Comparison of ENCODE assay signal across 13 cellular contexts in the genomic region with DNA sequence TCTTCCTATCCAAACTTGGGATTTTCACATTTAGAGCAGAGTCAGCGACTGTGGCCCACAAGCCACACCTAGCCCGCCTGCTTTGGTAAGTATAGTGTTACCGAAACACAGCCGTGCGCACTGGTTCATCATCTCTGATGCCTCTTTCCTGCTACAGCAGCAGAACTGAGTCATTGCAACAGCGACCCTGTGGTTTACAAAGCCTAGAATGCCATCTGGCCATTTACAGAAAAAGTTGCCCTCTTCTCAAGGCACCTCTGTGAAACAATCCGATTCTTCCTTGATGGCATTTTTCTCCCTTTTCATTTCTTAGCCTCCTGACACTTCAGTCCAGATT. TPM values are rescaled to one million over a fixed set of nuclear protein-coding genes. Genes with fewer than 3 reads are reported as not detected.
DNase-seq lines count a peak whose midpoint lies in the region; ATAC-seq and TF ChIP-seq lines count a peak whose summit lies in the region.
"Had no signal": no experiment of that assay in that cellular context is flagged by ENCODE, and none has a peak within 500 bp of the region (broad histone marks: within the 10 kb centered on the region; RNA-seq: fewer than 3 reads in every experiment).

No MANE protein-coding gene starts in this region.

- H3K14ac ChIP-seq in trophoblast cell (ENCODE audit: low read length) = no peak overlapping the region

- H3K27me3 Mint-ChIP-seq in activated naive CD4-positive, alpha-beta T cell treated with anti-CD3 and anti-CD28 coated beads for 36 hours (ENCODE audit: low read depth) = no peaks in the 10 kb centered on the region
- H3K27me3 Mint-ChIP-seq in activated naive CD4-positive, alpha-beta T cell treated with anti-CD3 and anti-CD28 coated beads, Interleukin-2, amount 10 ng/mL, durations not matched to agents 7 days and 5 days = no peaks in the 10 kb centered on the region
- H3K27me3 Mint-ChIP-seq in stimulated activated naive CD8-positive, alpha-beta T cell treated with anti-CD3 and anti-CD28 coated beads, Interleukin-15, Interleukin-2, amounts not matched to agents 100 ng/mL and 50 ng/mL, for 24 hours = no peaks in the 10 kb centered on the region

- CTCF ChIA-PET in activated naive CD4-positive, alpha-beta T cell treated with anti-CD3 and anti-CD28 coated beads for 36 hours (lab: Charles Lee) = no interaction called here
- CTCF ChIA-PET in activated naive CD4-positive, alpha-beta T cell treated with anti-CD3 and anti-CD28 coated beads, Interleukin-2, amount 10 ng/mL, durations not matched to agents 7 days and 5 days (lab: Charles Lee) = no interaction called here

- no peak overlapping the region for H2BK12ac ChIP-seq in trophoblast cell (ENCODE audit: low read length)

- H4K8ac ChIP-seq in trophoblast cell (ENCODE audit: low read depth, low read length) = no peak overlapping the region

- intact Hi-C loops in activated naive CD4-positive, alpha-beta T cell treated with anti-CD3 and anti-CD28 coated beads for 36 hours (cut with micrococcal nuclease) = no loop called here
- intact Hi-C loops in mucosa of descending colon (cut with DNase I, micrococcal nuclease) = no loop called here

- no peak overlapping the region for H3K18ac ChIP-seq in trophoblast cell (ENCODE audit: low read length)

- H3K36me3 ChIP-seq in brain microvascular endothelial cell (replicated peaks) (peaks cover 6% of the 10 kb centered on the region), trophoblast cell (ENCODE audit: control insufficient read depth in 1 of 2, insufficient read depth in 2 of 2, low read length in 2 of 2) (peaks cover 21 to 28% of the 10 kb centered on the region in 2 experiments), mucosa of descending colon (ENCODE audit: low read depth) (no peaks in the 10 kb centered on the region)

- H2BK5ac ChIP-seq in trophoblast cell (ENCODE audit: low read depth, low read length, poor library complexity) = no peak overlapping the region

- no peak overlapping the region for H2BK120ac ChIP-seq in trophoblast cell (ENCODE audit: insufficient read depth, low read length, poor library complexity)

- no peak for ATAC-seq in HG02884 (IDR thresholded peaks at IDR 0.05; ENCODE audit: unreplicated experiment)
- no peak for ATAC-seq in mucosa of descending colon
- ATAC-seq: Panc1 had no signal

- H3K9ac ChIP-seq in trophoblast cell (ENCODE audit: low read length) = no peak overlapping the region

- H3K4me3 Mint-ChIP-seq in activated naive CD4-positive, alpha-beta T cell treated with anti-CD3 and anti-CD28 coated beads for 36 hours = no peak overlapping the region
- H3K4me3 Mint-ChIP-seq in activated naive CD4-positive, alpha-beta T cell treated with anti-CD3 and anti-CD28 coated beads, Interleukin-2, amount 10 ng/mL, durations not matched to agents 7 days and 5 days = no peak overlapping the region
- no peak overlapping the region for H3K4me3 Mint-ChIP-seq in stimulated activated naive CD8-positive, alpha-beta T cell treated with anti-CD3 and anti-CD28 coated beads, Interleukin-15, Interleukin-2, amounts not matched to agents 100 ng/mL and 50 ng/mL, for 24 hours

- H3K27me3 ChIP-seq in brain microvascular endothelial cell (replicated peaks) = no peaks in the 10 kb centered on the region
- no peaks in the 10 kb centered on the region for H3K27me3 ChIP-seq in trophoblast cell (ENCODE audit: insufficient read depth, low read length)
- H3K27me3 ChIP-seq: hepatocyte had no signal

- WGBS in trophoblast cell (ENCODE audit: extremely low coverage, insufficient coverage, insufficient read length) = no CpG with 5 or more reads among the region's 7 CpGs

- H3K4me1 ChIP-seq in trophoblast cell (ENCODE audit: control insufficient read depth in 1 of 2, insufficient read depth in 2 of 2, low read length in 2 of 2) (no peaks in the 10 kb centered on the region), mucosa of descending colon (ENCODE audit: low read depth) (no peaks in the 10 kb centered on the region)

- no peak overlapping the region for H3K23ac ChIP-seq in trophoblast cell (ENCODE audit: low read length)

- H3K4ac ChIP-seq in trophoblast cell (ENCODE audit: low read depth, low read length) = no peak overlapping the region

- H3K4me3 ChIP-seq in brain microvascular endothelial cell (ENCODE audit: low read depth, low read length) (no peak overlapping the region), trophoblast cell (ENCODE audit: low read depth, low read length) (no peak overlapping the region), mucosa of descending colon (no peak overlapping the region)
- H3K4me3 ChIP-seq: hepatocyte had no signal

- H3K79me2 ChIP-seq in trophoblast cell (ENCODE audit: control insufficient read depth, insufficient read depth, low read length, poor library complexity) = no peaks in the 10 kb centered on the region
- H3K79me2 ChIP-seq: hepatocyte had no signal

- H4K91ac ChIP-seq in trophoblast cell (ENCODE audit: low read depth, low read length) = no peak overlapping the region

- H3K9me3 Mint-ChIP-seq in activated naive CD4-positive, alpha-beta T cell treated with anti-CD3 and anti-CD28 coated beads for 36 hours = no peaks in the 10 kb centered on the region
- no peaks in the 10 kb centered on the region for H3K9me3 Mint-ChIP-seq in activated naive CD4-positive, alpha-beta T cell treated with anti-CD3 and anti-CD28 coated beads, Interleukin-2, amount 10 ng/mL, durations not matched to agents 7 days and 5 days
- H3K9me3 Mint-ChIP-seq in stimulated activated naive CD8-positive, alpha-beta T cell treated with anti-CD3 and anti-CD28 coated beads, Interleukin-15, Interleukin-2, amounts not matched to agents 100 ng/mL and 50 ng/mL, for 24 hours = no peaks in the 10 kb centered on the region

- DNase-seq in activated naive CD4-positive, alpha-beta T cell treated with anti-CD3 and anti-CD28 coated beads for 36 hours = peak; percentile 14
- DNase-seq in activated naive CD4-positive, alpha-beta T cell treated with anti-CD3 and anti-CD28 coated beads, Interleukin-2, amount 10 ng/mL, durations not matched to agents 7 days and 5 days = no peak
- DNase-seq in NCI-H2171 (lab: John Stamatoyannopoulos, UW) (peak; percentile 83), brain microvascular endothelial cell (peak; percentile 25), trophoblast cell (no peak), mucosa of descending colon (no peak)
- DNase-seq: C1 segment of cervical spinal cord, cortex of kidney, NCI-H1048 had no signal

- TF ChIP-seq CTCF in brain microvascular endothelial cell (IDR thresholded peaks at IDR 0.05; ENCODE audit: low read depth, low read length, missing control alignments) (no peak), mucosa of descending colon (IDR thresholded peaks at IDR 0.05) (no peak)

- no peaks in the 10 kb centered on the region for H3K4me1 Mint-ChIP-seq in activated naive CD4-positive, alpha-beta T cell treated with anti-CD3 and anti-CD28 coated beads for 36 hours (ENCODE audit: low read depth)
- no peaks in the 10 kb centered on the region for H3K4me1 Mint-ChIP-seq in activated naive CD4-positive, alpha-beta T cell treated with anti-CD3 and anti-CD28 coated beads, Interleukin-2, amount 10 ng/mL, durations not matched to agents 7 days and 5 days
- peaks cover 11% of the 10 kb centered on the region for H3K4me1 Mint-ChIP-seq in stimulated activated naive CD8-positive, alpha-beta T cell treated with anti-CD3 and anti-CD28 coated beads, Interleukin-15, Interleukin-2, amounts not matched to agents 100 ng/mL and 50 ng/mL, for 24 hours (ENCODE audit: low read depth)

- no peak overlapping the region for H2AK5ac ChIP-seq in trophoblast cell (ENCODE audit: low read length)

- in situ Hi-C loops in brain microvascular endothelial cell (cut with HindIII; ENCODE audit: low pct_ligation_motif_present, low sequenced_read_pairs) = no loop called here

- H4K12ac ChIP-seq in trophoblast cell (ENCODE audit: low read depth, low read length) = no peak overlapping the region

- no peak overlapping the region for H2AFZ ChIP-seq in trophoblast cell (ENCODE audit: insufficient read depth, low read length, poor library complexity)
- H2AFZ ChIP-seq: hepatocyte had no signal

- H3K27ac Mint-ChIP-seq in activated naive CD4-positive, alpha-beta T cell treated with anti-CD3 and anti-CD28 coated beads for 36 hours = no peak overlapping the region
- H3K27ac Mint-ChIP-seq in activated naive CD4-positive, alpha-beta T cell treated with anti-CD3 and anti-CD28 coated beads, Interleukin-2, amount 10 ng/mL, durations not matched to agents 7 days and 5 days = no peak overlapping the region
- peak overlapping the region; percentile 36 for H3K27ac Mint-ChIP-seq in stimulated activated naive CD8-positive, alpha-beta T cell treated with anti-CD3 and anti-CD28 coated beads, Interleukin-15, Interleukin-2, amounts not matched to agents 100 ng/mL and 50 ng/mL, for 24 hours

- no peaks in the 10 kb centered on the region for H3K79me1 ChIP-seq in trophoblast cell (ENCODE audit: low read length)

- H3K36me3 Mint-ChIP-seq in activated naive CD4-positive, alpha-beta T cell treated with anti-CD3 and anti-CD28 coated beads for 36 hours (ENCODE audit: low read depth) = peaks cover 34% of the 10 kb centered on the region
- peaks cover 36% of the 10 kb centered on the region for H3K36me3 Mint-ChIP-seq in activated naive CD4-positive, alpha-beta T cell treated with anti-CD3 and anti-CD28 coated beads, Interleukin-2, amount 10 ng/mL, durations not matched to agents 7 days and 5 days
- H3K36me3 Mint-ChIP-seq in stimulated activated naive CD8-positive, alpha-beta T cell treated with anti-CD3 and anti-CD28 coated beads, Interleukin-15, Interleukin-2, amounts not matched to agents 100 ng/mL and 50 ng/mL, for 24 hours (ENCODE audit: low read depth) = peaks cover 44% of the 10 kb centered on the region

- no peak overlapping the region for H3K27ac ChIP-seq in brain microvascular endothelial cell
- no peak overlapping the region for H3K27ac ChIP-seq in trophoblast cell (ENCODE audit: low read depth, low read length)
- H3K27ac ChIP-seq: hepatocyte had no signal

- H3K4me2 ChIP-seq in trophoblast cell (ENCODE audit: low read length) = no peak overlapping the region
- H3K4me2 ChIP-seq: hepatocyte had no signal

- H3K9me3 ChIP-seq in trophoblast cell (ENCODE audit: insufficient read depth, low read depth, low read length) (peaks cover 3% of the 10 kb centered on the region), mucosa of descending colon (no peaks in the 10 kb centered on the region)

RNA-seq across cellular contexts. Expression of a gene that starts 10.7 kb away (rescaled TPM):
- total RNA-seq in activated naive CD4-positive, alpha-beta T cell treated with anti-CD3 and anti-CD28 coated beads for 36 hours = 10 to 100 TPM; 65.4 to 70.2 TPM
- polyA plus RNA-seq in trophoblast cell (2013) = 6.5 and 6.6 TPM in 2 replicates
- total RNA-seq in mucosa of descending colon = 10 to 100 TPM; 36.9 to 58.4 (median 49.3) TPM

RNA-seq across cellular contexts. Expression of a gene that starts 40.2 kb away (rescaled TPM):
- 10 to 100 TPM; 64.5 to 65.7 TPM for total RNA-seq in activated naive CD4-positive, alpha-beta T cell treated with anti-CD3 and anti-CD28 coated beads for 36 hours
- polyA plus RNA-seq in trophoblast cell (2013) = 39.8 and 40.8 TPM in 2 replicates
- 10 to 100 TPM; 20.0 to 26.2 (median 20.9) TPM for total RNA-seq in mucosa of descending colon

RNA-seq across cellular contexts. Expression of a gene that starts 40.3 kb away (rescaled TPM):
- 10 to 100 TPM; 97.2 to 97.4 TPM for total RNA-seq in activated naive CD4-positive, alpha-beta T cell treated with anti-CD3 and anti-CD28 coated beads for 36 hours
- polyA plus RNA-seq in trophoblast cell (2013) = 114 and 121 TPM in 2 replicates
- 10 to 100 TPM; 34.7 to 78.3 (median 41.0) TPM for total RNA-seq in mucosa of descending colon

Comparison
In these comparisons a context has a peak if more than half of its experiments do, and no peak if none do; other contexts are left out.
1. DNase-seq: peak in activated naive CD4-positive, alpha-beta T cell treated with anti-CD3 and anti-CD28 coated beads for 36 hours (single experiment), NCI-H2171 (single experiment) and brain microvascular endothelial cell (single experiment); none in activated naive CD4-positive, alpha-beta T cell treated with anti-CD3 and anti-CD28 coated beads, Interleukin-2, amount 10 ng/mL, durations not matched to agents 7 days and 5 days (single experiment), trophoblast cell (0 of 2) and mucosa of descending colon (0 of 3).